In genomic region chr16:11783319-11784047, GRCh38 we compare ENCODE assay signal across 8 cellular contexts. TPM values are rescaled to one million over a fixed set of nuclear protein-coding genes. Genes with fewer than 3 reads are reported as not detected.
DNase-seq lines count a peak whose midpoint lies in the region; ATAC-seq and TF ChIP-seq lines count a peak whose summit lies in the region.

No MANE protein-coding gene starts in this region.

- H3K9me3 Mint-ChIP-seq in naive thymus-derived CD4-positive, alpha-beta T cell, result no peaks in the 10 kb centered on the region

- peak overlapping the region; percentile 88 to 89 for H3K27ac ChIP-seq in coronary artery
- peak overlapping the region; percentile 96 for H3K27ac ChIP-seq in naive thymus-derived CD4-positive, alpha-beta T cell (ENCODE audit: low read depth, low read length)

- H3K27me3 Mint-ChIP-seq in naive thymus-derived CD4-positive, alpha-beta T cell, result no peaks in the 10 kb centered on the region

- H3K36me3 ChIP-seq in naive thymus-derived CD4-positive, alpha-beta T cell (ENCODE audit: control insufficient read depth in 2 of 3, insufficient read depth in 3 of 3, low read length in 3 of 3), result peaks cover 0 to 11% (median 0%) of the 10 kb centered on the region in 3 experiments

- intact Hi-C loops in naive thymus-derived CD4-positive, alpha-beta T cell (cut with micrococcal nuclease), result loop anchor here (1.0 to 5.0 kb wide), 4 partner anchors 14 to 134 kb away; partner anchors contain the start of genes RSL1D1 (in 2 of the 2), TXNDC11 (in 2 of the 2), ZC3H7A (in 2 of the 2) and GSPT1 (in 1 of the 2)

- ATAC-seq in HG03045 (IDR thresholded peaks at IDR 0.05; ENCODE audit: unreplicated experiment), result peak; percentile 57
- peak; percentile 90 for ATAC-seq in naive thymus-derived CD4-positive, alpha-beta T cell
- ATAC-seq in HG02623 (IDR thresholded peaks at IDR 0.05; ENCODE audit: unreplicated experiment), result no peak

- no peaks in the 10 kb centered on the region for H3K27me3 ChIP-seq in naive thymus-derived CD4-positive, alpha-beta T cell (ENCODE audit: control insufficient read depth in 2 of 2, insufficient read depth in 2 of 2, low read length in 2 of 2)

- H3K4me3 ChIP-seq in coronary artery, result peak overlapping the region; percentile 56
- peak overlapping the region; percentile 52 for H3K4me3 ChIP-seq in naive thymus-derived CD4-positive, alpha-beta T cell (ENCODE audit: low read length)

- peaks cover 0 to 14% (median 0%) of the 10 kb centered on the region in 5 donors for H3K36me3 Mint-ChIP-seq in naive thymus-derived CD4-positive, alpha-beta T cell

- H3K27ac Mint-ChIP-seq in naive thymus-derived CD4-positive, alpha-beta T cell, result peak overlapping the region; percentile 95 to 99 (median 99)

- DNase-seq in SHP77 treated with DMSO at 0.1 percent for 48 hours (lab: John Stamatoyannopoulos, UW) (peak; percentile 39), SHP77 (lab: John Stamatoyannopoulos, UW) (no peak), T-helper 9 cell (peak; percentile 34), coronary artery (ENCODE audit: low spot score) (no peak), COLO668 (lab: John Stamatoyannopoulos, UW; ENCODE audit: unreplicated experiment) (no peak)
- peak; percentile 31 to 89 (median 82) for DNase-seq in naive thymus-derived CD4-positive, alpha-beta T cell

- POLR2A ChIA-PET in naive thymus-derived CD4-positive, alpha-beta T cell (lab: Charles Lee), result interaction anchor here (1.0 to 8.3 kb wide), 5 partner anchors 9 to 41 kb away, joined by 4 to 109 read pairs (median 11); partner anchors contain the start of genes TXNDC11 and ZC3H7A

- H3K4me1 Mint-ChIP-seq in naive thymus-derived CD4-positive, alpha-beta T cell, result peaks cover 41 to 68% (median 62%) of the 10 kb centered on the region in 7 donors

- H3K4me1 ChIP-seq in naive thymus-derived CD4-positive, alpha-beta T cell (ENCODE audit: control insufficient read depth in 2 of 2, insufficient read depth in 2 of 2, low read length in 2 of 2), result peaks cover 33 to 49% of the 10 kb centered on the region in 2 donors

- H3K4me3 Mint-ChIP-seq in naive thymus-derived CD4-positive, alpha-beta T cell, result peak overlapping the region; percentile 79 to 92 (median 85)

- no peak for TF ChIP-seq CTCF in coronary artery (IDR thresholded peaks at IDR 0.05)

- CTCF ChIA-PET in naive thymus-derived CD4-positive, alpha-beta T cell (lab: Charles Lee), result interaction anchor here (1.8 to 5.3 kb wide), 3 partner anchors 10 to 14 kb away, joined by 4 to 35 read pairs (median 13); partner anchors contain the start of gene ZC3H7A

- H3K9me3 ChIP-seq in naive thymus-derived CD4-positive, alpha-beta T cell (ENCODE audit: control insufficient read depth in 2 of 3, low read length in 3 of 3), result no peaks in the 10 kb centered on the region

RNA-seq across cellular contexts. Expression of gene ZC3H7A, which starts 13.6 kb away (rescaled TPM):
- total RNA-seq in naive thymus-derived CD4-positive, alpha-beta T cell, result 100 to 1,000 TPM in 1 of 5 experiments, 10 to 100 TPM in 4; 86.9 to 102 (median 88.6) TPM
- 10 to 100 TPM; 40.1 to 44.9 TPM for polyA plus RNA-seq in naive thymus-derived CD4-positive, alpha-beta T cell

RNA-seq across cellular contexts. Expression of gene TXNDC11, which starts 40.8 kb away (rescaled TPM):
- 10 to 100 TPM; 41.2 to 80.5 (median 55.1) TPM for total RNA-seq in naive thymus-derived CD4-positive, alpha-beta T cell
- 10 to 100 TPM; 36.7 to 60.3 TPM for polyA plus RNA-seq in naive thymus-derived CD4-positive, alpha-beta T cell

Comparison
In these comparisons a context has a peak if more than half of its experiments do, and no peak if none do; other contexts are left out.
1. DNase-seq: peak in SHP77 treated with DMSO at 0.1 percent for 48 hours (single experiment), T-helper 9 cell (single experiment) and naive thymus-derived CD4-positive, alpha-beta T cell (9 of 9); none in SHP77 (0 of 2), coronary artery (single experiment) and COLO668 (single experiment).